18 cellular contexts compared by ENCODE assay signal in genomic region chr2:172848549-172848948, GRCh38.
DNase-seq lines count a peak whose midpoint lies in the region; ATAC-seq and TF ChIP-seq lines count a peak whose summit lies in the region.
"Had no signal": no experiment of that assay in that cellular context is flagged by ENCODE, and none has a peak within 500 bp of the region (broad histone marks: within the 10 kb centered on the region; RNA-seq: fewer than 3 reads in every experiment).

No MANE protein-coding gene starts in this region.

- H3K36me3 ChIP-seq in cardiac muscle cell (no peaks in the 10 kb centered on the region), heart right ventricle (no peaks in the 10 kb centered on the region)
- H3K36me3 ChIP-seq: BE2C had no signal

- intact Hi-C loops in heart right ventricle (cut with DNase I): no loop called here
- intact Hi-C loops in activated CD4-positive, alpha-beta memory T cell treated with anti-CD3 and anti-CD28 coated beads for 36 hours (cut with micrococcal nuclease): no loop called here

- H3K36me3 Mint-ChIP-seq in mesothelial cell of epicardium: peaks cover 15% of the 10 kb centered on the region
- H3K36me3 Mint-ChIP-seq in activated CD4-positive, alpha-beta memory T cell treated with anti-CD3 and anti-CD28 coated beads for 36 hours: no peaks in the 10 kb centered on the region
- H3K36me3 Mint-ChIP-seq: CD4-positive, alpha-beta memory T cell had no signal

- CTCF ChIA-PET in activated CD4-positive, alpha-beta memory T cell treated with anti-CD3 and anti-CD28 coated beads for 36 hours (lab: Charles Lee): interaction anchor here (1.4 kb wide), 1 partner anchor 84 kb away, joined by 3 read pairs; no protein-coding TSS in a partner anchor

- TF ChIP-seq CTCF in cardiac muscle cell (IDR thresholded peaks at IDR 0.05; ENCODE audit: low read depth, low read length) (no peak), heart right ventricle (IDR thresholded peaks at IDR 0.05) (no peak), VCaP (conservative IDR thresholded peaks at IDR 0.05) (no peak), mesothelial cell of epicardium (IDR thresholded peaks at IDR 0.05; ENCODE audit: unreplicated experiment) (no peak)

- H3K4me3 Mint-ChIP-seq in mesothelial cell of epicardium: no peak overlapping the region
- no peak overlapping the region for H3K4me3 Mint-ChIP-seq in activated CD4-positive, alpha-beta memory T cell treated with anti-CD3 and anti-CD28 coated beads for 36 hours
- H3K4me3 Mint-ChIP-seq: CD4-positive, alpha-beta memory T cell; H9; IgD-negative memory B cell had no signal

- POLR2A ChIA-PET in activated CD4-positive, alpha-beta memory T cell treated with anti-CD3 and anti-CD28 coated beads for 36 hours (lab: Charles Lee): no interaction called here

- H3K27me3 Mint-ChIP-seq in mesothelial cell of epicardium (ENCODE audit: low read depth): no peaks in the 10 kb centered on the region
- H3K27me3 Mint-ChIP-seq in activated CD4-positive, alpha-beta memory T cell treated with anti-CD3 and anti-CD28 coated beads for 36 hours: peaks cover 1% of the 10 kb centered on the region
- H3K27me3 Mint-ChIP-seq: CD4-positive, alpha-beta memory T cell; IgD-negative memory B cell had no signal

- H3K27ac ChIP-seq in cardiac muscle cell (peak overlapping the region; percentile 68), heart right ventricle (no peak overlapping the region), VCaP (peak overlapping the region; percentile 44)
- H3K27ac ChIP-seq: A549, C4-2B, HL-60 had no signal

- H3K4me1 Mint-ChIP-seq in mesothelial cell of epicardium: peaks cover 27% of the 10 kb centered on the region
- H3K4me1 Mint-ChIP-seq in activated CD4-positive, alpha-beta memory T cell treated with anti-CD3 and anti-CD28 coated beads for 36 hours (ENCODE audit: low read depth): no peaks in the 10 kb centered on the region
- H3K4me1 Mint-ChIP-seq: CD4-positive, alpha-beta memory T cell; H9; IgD-negative memory B cell had no signal

- no peak for ATAC-seq in heart right ventricle
- ATAC-seq: A549 had no signal

- H3K4me1 ChIP-seq in cardiac muscle cell (ENCODE audit: low read depth) (peaks cover 61% of the 10 kb centered on the region), heart right ventricle (peaks cover 0 to 42% (median 17%) of the 10 kb centered on the region in 9 donors)
- H3K4me1 ChIP-seq: A549 had no signal

- H3K9me3 Mint-ChIP-seq in mesothelial cell of epicardium: peaks cover 19% of the 10 kb centered on the region
- peaks cover 6% of the 10 kb centered on the region for H3K9me3 Mint-ChIP-seq in activated CD4-positive, alpha-beta memory T cell treated with anti-CD3 and anti-CD28 coated beads for 36 hours

- H3K9me3 ChIP-seq in cardiac muscle cell (ENCODE audit: low read depth) (no peaks in the 10 kb centered on the region), heart right ventricle (peaks cover 0 to 26% (median 3%) of the 10 kb centered on the region in 11 donors)
- H3K9me3 ChIP-seq: A549, BE2C had no signal

- WGBS in heart right ventricle, 2 donors: 54 to 68% methylated on average over 2 of the region's 2 CpGs

- H3K27ac Mint-ChIP-seq in mesothelial cell of epicardium: peak overlapping the region; percentile 57
- no peak overlapping the region for H3K27ac Mint-ChIP-seq in activated CD4-positive, alpha-beta memory T cell treated with anti-CD3 and anti-CD28 coated beads for 36 hours
- H3K27ac Mint-ChIP-seq: CD4-positive, alpha-beta memory T cell; H9; IgD-negative memory B cell had no signal

- H3K27me3 ChIP-seq in cardiac muscle cell: no peaks in the 10 kb centered on the region
- H3K27me3 ChIP-seq in heart right ventricle: no peaks in the 10 kb centered on the region
- H3K27me3 ChIP-seq: BE2C had no signal

- H3K4me3 ChIP-seq in cardiac muscle cell: no peak overlapping the region
- H3K4me3 ChIP-seq in heart right ventricle: no peak overlapping the region
- H3K4me3 ChIP-seq: A549 had no signal

- DNase-seq in cardiac muscle cell (ENCODE audit: low read depth in 1 of 2, low spot score in 1 of 2): peak in 1 of 2 donors; percentile 92
- DNase-seq in heart right ventricle: no peak
- DNase-seq in mesothelial cell of epicardium (ENCODE audit: low spot score in 2 of 2, unreplicated experiment in 2 of 2): no peak
- DNase-seq in activated CD4-positive, alpha-beta memory T cell treated with anti-CD3 and anti-CD28 coated beads for 36 hours: no peak
- DNase-seq in kidney tubule cell (ENCODE audit: low spot score): no peak
- DNase-seq in effector CD8-positive, alpha-beta T cell (lab: John Stamatoyannopoulos, UW): no peak
- DNase-seq: BE2C; CD4-positive, alpha-beta memory T cell; DMS 273 treated with DMSO at 0.1 percent for 48 hours; GF-D8; GOT3; H9; KG1 had no signal

Comparison
In these comparisons a context has a peak if more than half of its experiments do, and no peak if none do; other contexts are left out.
1. H3K27ac ChIP-seq: peak in cardiac muscle cell (single experiment) and VCaP (single experiment); none in heart right ventricle (0 of 10).